8 cellular contexts compared by ENCODE assay signal in genomic region chr3:197028711-197029510, GRCh38. TPM values are rescaled to one million over a fixed set of nuclear protein-coding genes. Genes with fewer than 3 reads are reported as not detected.
DNase-seq lines count a peak whose midpoint lies in the region; ATAC-seq and TF ChIP-seq lines count a peak whose summit lies in the region.

No MANE protein-coding gene starts in this region.

- peaks cover 6% of the 10 kb centered on the region for H3K4me1 ChIP-seq in prostate gland (replicated peaks)

- H3K36me3 ChIP-seq in prostate gland, result no peaks in the 10 kb centered on the region

- H3K27ac ChIP-seq in prostate gland, result no peak overlapping the region

- no peak overlapping the region for H3K27ac Mint-ChIP-seq in T-helper 17 cell

- no peak for TF ChIP-seq POLR2A in prostate gland (IDR thresholded peaks at IDR 0.05)

- intact Hi-C loops in prostate gland (cut with DNase I), result no loop called here

- H3K4me1 Mint-ChIP-seq in T-helper 17 cell, result peaks cover 8% of the 10 kb centered on the region

- H3K36me3 Mint-ChIP-seq in T-helper 17 cell (ENCODE audit: low read depth), result no peaks in the 10 kb centered on the region

- no peak for TF ChIP-seq CTCF in fibroblast of pulmonary artery (IDR thresholded peaks at IDR 0.05; ENCODE audit: low read length, missing control alignments)
- no peak for TF ChIP-seq CTCF in prostate gland (IDR thresholded peaks at IDR 0.05)

- H3K4me3 Mint-ChIP-seq in T-helper 17 cell, result peak overlapping the region; percentile 81

- peak; percentile 36 for DNase-seq in activated T-cell treated with anti-CD3 and anti-CD28 coated beads, Interleukin-2, amount 50 U/mL, for 1 hour
- DNase-seq in activated T-cell treated with anti-CD3 and anti-CD28 coated beads for 4 hours (no peak), T-helper 17 cell (no peak), fibroblast of pulmonary artery (ENCODE audit: low read depth) (no peak), prostate gland (ENCODE audit: low spot score) (no peak), occipital lobe (lab: John Stamatoyannopoulos, UW) (no peak), G401 (ENCODE audit: low spot score) (no peak)

- peak overlapping the region; percentile 51 for H3K4me3 ChIP-seq in fibroblast of pulmonary artery (replicated peaks; ENCODE audit: low read depth, low read length)
- peak overlapping the region; percentile 38 to 42 for H3K4me3 ChIP-seq in prostate gland

- in situ Hi-C loops in G401 (cut with HindIII; ENCODE audit: low sequenced_read_pairs), result no loop called here

- no peaks in the 10 kb centered on the region for H3K27me3 ChIP-seq in prostate gland (replicated peaks; ENCODE audit: insufficient read depth)

- H3K9me3 ChIP-seq in T-helper 17 cell (ENCODE audit: control insufficient read depth, low read length, poor library complexity, severe bottlenecking) (no peaks in the 10 kb centered on the region), prostate gland (no peaks in the 10 kb centered on the region)

- ATAC-seq in HG02938 (IDR thresholded peaks at IDR 0.05; ENCODE audit: unreplicated experiment), result peak; percentile 6
- ATAC-seq in T-helper 17 cell, result peak; percentile 33

- WGBS in prostate gland, result 17% methylated on average over 27 of the region's 68 CpGs

- H3K27me3 Mint-ChIP-seq in T-helper 17 cell, result peaks cover 6% of the 10 kb centered on the region

RNA-seq across cellular contexts. Expression of gene MELTF, which starts 0.7 kb away (rescaled TPM):
- total RNA-seq in T-helper 17 cell, result 1 to 10 TPM; 2.6 TPM
- 1 to 10 TPM; 6.9 to 9.0 TPM for total RNA-seq in prostate gland
- 1.7 TPM for total RNA-seq in occipital lobe
- 19.3 and 19.7 TPM in 2 replicates for total RNA-seq in G401 (2014; rRNA removed; shearing (Covaris generic))
